ENCODE assay signal across 8 cellular contexts in the genomic region with DNA sequence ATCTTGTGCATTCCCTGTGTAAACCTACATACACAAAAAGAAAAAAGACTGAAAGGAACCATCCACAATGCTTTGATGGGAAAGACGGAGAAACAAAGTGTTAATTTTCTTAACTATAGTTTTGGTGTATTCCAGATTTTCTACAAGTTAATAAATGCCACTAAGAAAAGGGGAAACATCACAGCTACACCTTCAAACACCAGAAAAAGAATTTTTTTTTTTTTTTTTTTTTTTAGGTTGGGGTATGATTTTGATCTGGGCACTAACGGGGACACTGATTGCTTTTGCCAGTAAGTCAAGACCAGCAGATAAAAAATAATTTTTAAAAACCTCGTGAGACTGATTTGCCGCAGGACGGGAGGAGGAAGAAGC. TPM values are rescaled to one million over a fixed set of nuclear protein-coding genes. Genes with fewer than 3 reads are reported as not detected.
DNase-seq lines count a peak whose midpoint lies in the region; ATAC-seq, FAIRE-seq and TF ChIP-seq lines count a peak whose summit lies in the region.

No MANE protein-coding gene starts in this region.

- TF ChIP-seq CTCF in Caco-2 (IDR thresholded peaks at IDR 0.05; ENCODE audit: insufficient read depth in 1 of 2, low read depth in 1 of 2, low read length in 1 of 2, severe bottlenecking in 1 of 2, unreplicated experiment in 1 of 2): no peak
- TF ChIP-seq CTCF in OCI-LY3 (IDR thresholded peaks at IDR 0.05; ENCODE audit: low read depth, low read length): no peak
- TF ChIP-seq CTCF in endothelial cell of umbilical vein (IDR thresholded peaks at IDR 0.05; ENCODE audit: extremely low read depth in 1 of 2, insufficient read depth in 1 of 2, low read depth in 1 of 2, low read length in 2 of 2): no peak
- no peak for TF ChIP-seq CTCF in ovary (IDR thresholded peaks at IDR 0.05)

- peak overlapping the region; percentile 99 for H3K27ac Mint-ChIP-seq in Caco-2 (ENCODE audit: unreplicated experiment)

- intact Hi-C loops in Caco-2 (cut with micrococcal nuclease; ENCODE audit: unreplicated experiment) (loop anchor here (1.0 kb wide), 1 partner anchor 12 kb away; a partner anchor contains a TSS), endothelial cell of umbilical vein (cut with micrococcal nuclease) (loop anchor here (1.0 to 5.0 kb wide), 2 partner anchors 12 to 589 kb away; a partner anchor contains a TSS), ovary (cut with DNase I) (no loop called here)

- H3K9me3 ChIP-seq in Caco-2 (no peaks in the 10 kb centered on the region), OCI-LY3 (ENCODE audit: insufficient read depth, low read length) (no peaks in the 10 kb centered on the region), endothelial cell of umbilical vein (replicated peaks; ENCODE audit: control insufficient read depth, insufficient read depth, low read length) (no peaks in the 10 kb centered on the region), ovary (no peaks in the 10 kb centered on the region)

- WGBS in ovary, 3 donors: 17 to 19% (median 19%) methylated on average over 5 of the region's 5 CpGs

- no TSS peak for BruUV-seq in Caco-2 (replicated peaks; lab: Mats Ljungman, UMichigan)
- BruUV-seq in endothelial cell of umbilical vein (replicated peaks; lab: Mats Ljungman, UMichigan): no TSS peak

- TF ChIP-seq EP300 in ovary (IDR thresholded peaks at IDR 0.05): no peak

- ATAC-seq in HG03095 (IDR thresholded peaks at IDR 0.05; ENCODE audit: unreplicated experiment) (no peak), HG02870 (IDR thresholded peaks at IDR 0.05; ENCODE audit: unreplicated experiment) (no peak)

- H4K20me1 ChIP-seq in OCI-LY3 (ENCODE audit: insufficient read depth, low read length): no peaks in the 10 kb centered on the region
- no peaks in the 10 kb centered on the region for H4K20me1 ChIP-seq in endothelial cell of umbilical vein (replicated peaks; ENCODE audit: control insufficient read depth, extremely low read depth, insufficient read depth, low read length)

- dilution Hi-C loops in endothelial cell of umbilical vein (cut with MboI; ENCODE audit: extremely low pct_ligation_motif_present, low sequenced_read_pairs): no loop called here

- H3K36me3 Mint-ChIP-seq in Caco-2 (ENCODE audit: insufficient read depth, unreplicated experiment): peaks cover 19% of the 10 kb centered on the region

- no peaks in the 10 kb centered on the region for H3K27me3 ChIP-seq in Caco-2 (replicated peaks; ENCODE audit: control insufficient read depth, insufficient read depth, low read length)
- no peaks in the 10 kb centered on the region for H3K27me3 ChIP-seq in OCI-LY3 (ENCODE audit: low read depth, low read length)
- no peaks in the 10 kb centered on the region for H3K27me3 ChIP-seq in endothelial cell of umbilical vein (ENCODE audit: control insufficient read depth in 2 of 2, insufficient read depth in 2 of 2, low read length in 2 of 2)
- no peaks in the 10 kb centered on the region for H3K27me3 ChIP-seq in ovary

- no peaks in the 10 kb centered on the region for H3K27me3 Mint-ChIP-seq in Caco-2 (ENCODE audit: insufficient read depth, unreplicated experiment)

- TF ChIP-seq POLR2A in endothelial cell of umbilical vein (IDR thresholded peaks at IDR 0.05; ENCODE audit: low read depth, low read length) (no peak), ovary (IDR thresholded peaks at IDR 0.05) (no peak)

- CTCF ChIA-PET in Caco-2 (lab: Charles Lee) (interaction anchor here (0.6 to 2.0 kb wide), 6 partner anchors 13 to 403 kb away, joined by 3 to 24 read pairs (median 7); a partner anchor contains a TSS), endothelial cell of umbilical vein (lab: Charles Lee) (interaction anchor here (0.6 to 2.6 kb wide), 8 partner anchors 9 to 402 kb away, joined by 3 to 24 read pairs (median 4); a partner anchor contains a TSS)

- peak overlapping the region; percentile 100 for H3K4me3 Mint-ChIP-seq in Caco-2 (ENCODE audit: unreplicated experiment)

- 0 out of 2 replicates have a peak overlapping the region, but pooled peaks have one; percentile 89 for H2AFZ ChIP-seq in OCI-LY3 (ENCODE audit: low read depth, low read length)
- peak overlapping the region; percentile 68 for H2AFZ ChIP-seq in endothelial cell of umbilical vein (ENCODE audit: low read depth, low read length)

- H3K4me3 ChIP-seq in Caco-2 (ENCODE audit: low read depth, low read length) (peak overlapping the region; percentile 84), OCI-LY3 (ENCODE audit: low read length) (peak overlapping the region; percentile 94), endothelial cell of umbilical vein (replicated peaks in 1 of 3; ENCODE audit: insufficient read depth in 1 of 3, low read depth in 1 of 3, low read length in 3 of 3) (peak overlapping the region in 2 of 3 experiments; percentile 65 to 79), ovary (peak overlapping the region; percentile 77)

- no peaks in the 10 kb centered on the region for H3K9me1 ChIP-seq in endothelial cell of umbilical vein (replicated peaks; ENCODE audit: control insufficient read depth, extremely low read depth, insufficient read depth, low read length)

- FAIRE-seq in endothelial cell of umbilical vein (lab: Jason Lieb, UNC): no peak

- H3K9me3 Mint-ChIP-seq in Caco-2 (ENCODE audit: unreplicated experiment): no peaks in the 10 kb centered on the region

- H3K27ac ChIP-seq in OCI-LY3 (ENCODE audit: low read length) (peak overlapping the region; percentile 88), endothelial cell of umbilical vein (ENCODE audit: insufficient read depth, low read depth, low read length) (no peak overlapping the region), ovary (peak overlapping the region in 1 of 2 donors; percentile 97)

- H3K79me2 ChIP-seq in OCI-LY3 (ENCODE audit: low read length): peaks cover 7% of the 10 kb centered on the region; the same call in 1 of the 2 replicates
- no peaks in the 10 kb centered on the region for H3K79me2 ChIP-seq in endothelial cell of umbilical vein (ENCODE audit: control insufficient read depth, insufficient read depth, low read length)

- H3K4me2 ChIP-seq in OCI-LY3 (ENCODE audit: low read length) (peak overlapping the region; percentile 92), endothelial cell of umbilical vein (ENCODE audit: insufficient read depth, low read length) (peak overlapping the region; percentile 60)

- peaks cover 10% of the 10 kb centered on the region for H3K4me1 Mint-ChIP-seq in Caco-2 (ENCODE audit: low read depth, unreplicated experiment)

- H3K4me1 ChIP-seq in Caco-2 (0 out of 2 replicates have a peak, but pooled peaks cover 4% of the 10 kb centered on the region), OCI-LY3 (ENCODE audit: low read length) (peaks cover 21% of the 10 kb centered on the region), endothelial cell of umbilical vein (ENCODE audit: control insufficient read depth, extremely low read depth, insufficient read depth, low read length) (no peaks in the 10 kb centered on the region), ovary (ENCODE audit: insufficient read depth) (no peaks in the 10 kb centered on the region)

- DNase-seq in Caco-2 (no peak), endothelial cell of umbilical vein (ENCODE audit: low read depth, low spot score) (no peak), ovary (no peak), middle frontal gyrus (ENCODE audit: extremely low spot score, low spot score) (no peak), ACHN (no peak)

- H3K36me3 ChIP-seq in Caco-2 (ENCODE audit: control insufficient read depth, insufficient read depth, low read length): no peaks in the 10 kb centered on the region
- peaks cover 8% of the 10 kb centered on the region for H3K36me3 ChIP-seq in OCI-LY3 (replicated peaks; ENCODE audit: low read depth, low read length)
- no peaks in the 10 kb centered on the region for H3K36me3 ChIP-seq in endothelial cell of umbilical vein (ENCODE audit: control insufficient read depth in 2 of 2, extremely low read depth in 1 of 2, insufficient read depth in 2 of 2, low read length in 2 of 2)
- no peaks in the 10 kb centered on the region for H3K36me3 ChIP-seq in ovary

- in situ Hi-C loops in ACHN (cut with HindIII; ENCODE audit: low pct_ligation_motif_present, low pct_unique_long_range_greater_than_20kb, low sequenced_read_pairs): no loop called here

- POLR2A ChIA-PET in Caco-2 (lab: Charles Lee) (interaction anchor here (0.6 to 1.4 kb wide), 4 partner anchors 12 to 270 kb away, joined by 3 to 11 read pairs (median 7); a partner anchor contains a TSS), endothelial cell of umbilical vein (lab: Charles Lee) (interaction anchor here (0.6 kb wide), 1 partner anchor 11 kb away, joined by 3 read pairs; no protein-coding TSS in a partner anchor)

- H3K9ac ChIP-seq in OCI-LY3 (ENCODE audit: low read length): peak overlapping the region; percentile 94
- H3K9ac ChIP-seq in endothelial cell of umbilical vein (replicated peaks; ENCODE audit: extremely low read depth, insufficient read depth, low read length): peak overlapping the region; percentile 61

RNA-seq across cellular contexts. Expression of a gene that starts 0.3 kb away (rescaled TPM):
- total RNA-seq in Caco-2 (2022) (19.8 and 22.9 TPM in 2 replicates), endothelial cell of umbilical vein (3.7 and 7.6 TPM in 2 replicates), ovary (10 to 100 TPM in 6 of 7 donors, 1 to 10 TPM in 1; 8.9 to 16.5 (median 14.3) TPM)
- polyA plus RNA-seq in endothelial cell of umbilical vein (2.9 and 4.4 TPM in 2 replicates), ovary (10 to 100 TPM; 11.4 to 23.6 TPM)
- polyA plus RNA-seq in endothelial cell of umbilical vein (2011; cell fraction: cytosol; rRNA removed): 6.4 and 6.7 TPM in 2 replicates
- 4.7 and 5.3 TPM in 2 replicates for polyA plus RNA-seq in endothelial cell of umbilical vein (2011; cell fraction: nucleus; rRNA removed)
- 6.7 and 6.8 TPM in 2 replicates for polyA plus RNA-seq in endothelial cell of umbilical vein (2012)
- polyA minus RNA-seq in endothelial cell of umbilical vein: 6.0 and 10.9 TPM in 2 replicates
- 15.1 TPM for polyA minus RNA-seq in endothelial cell of umbilical vein (2011; cell fraction: cytosol; rRNA and poly(A)+ RNA removed)
- 2.3 and 3.0 TPM in 2 replicates for polyA minus RNA-seq in endothelial cell of umbilical vein (2011; cell fraction: nucleus; rRNA and poly(A)+ RNA removed)

RNA-seq across cellular contexts. Expression of a gene that starts 12.6 kb away (rescaled TPM):
- 6.8 and 7.7 TPM in 2 replicates for total RNA-seq in Caco-2 (2022)
- 6.1 and 7.3 TPM in 2 replicates for total RNA-seq in endothelial cell of umbilical vein
- polyA plus RNA-seq in endothelial cell of umbilical vein: 2.5 and 3.5 TPM in 2 replicates
- 2.7 and 2.8 TPM in 2 replicates for polyA plus RNA-seq in endothelial cell of umbilical vein (2011; cell fraction: cytosol; rRNA removed)
- 5.0 and 9.2 TPM in 2 replicates for polyA plus RNA-seq in endothelial cell of umbilical vein (2011; cell fraction: nucleus; rRNA removed)
- polyA plus RNA-seq in endothelial cell of umbilical vein (2012): 3.8 and 4.6 TPM in 2 replicates
- polyA minus RNA-seq in endothelial cell of umbilical vein: 8.8 and 9.4 TPM in 2 replicates
- 4.6 TPM for polyA minus RNA-seq in endothelial cell of umbilical vein (2011; cell fraction: cytosol; rRNA and poly(A)+ RNA removed)
- 3.1 and 5.7 TPM in 2 replicates for polyA minus RNA-seq in endothelial cell of umbilical vein (2011; cell fraction: nucleus; rRNA and poly(A)+ RNA removed)
- total RNA-seq in ovary: 1 to 10 TPM; 2.4 to 6.0 (median 5.1) TPM
- polyA plus RNA-seq in ovary: 1 to 10 TPM; 2.9 to 5.5 TPM

RNA-seq across cellular contexts. Expression of a gene that starts 59.6 kb away (rescaled TPM):
- total RNA-seq in Caco-2 (2022) (not detected in 2 replicates), endothelial cell of umbilical vein (not detected in 2 replicates), ovary (not detected)
- polyA plus RNA-seq in endothelial cell of umbilical vein (not detected in 2 replicates), ovary (not detected)
- not detected in 2 replicates for polyA plus RNA-seq in endothelial cell of umbilical vein (2011; cell fraction: cytosol; rRNA removed)
- polyA plus RNA-seq in endothelial cell of umbilical vein (2011; cell fraction: nucleus; rRNA removed): not detected in 2 replicates
- not detected in 2 replicates for polyA plus RNA-seq in endothelial cell of umbilical vein (2012)
- polyA minus RNA-seq in endothelial cell of umbilical vein: not detected in 2 replicates
- not detected for polyA minus RNA-seq in endothelial cell of umbilical vein (2011; cell fraction: cytosol; rRNA and poly(A)+ RNA removed)
- not detected in 2 replicates for polyA minus RNA-seq in endothelial cell of umbilical vein (2011; cell fraction: nucleus; rRNA and poly(A)+ RNA removed)

Comparison
In these comparisons a context has a peak if more than half of its experiments do, and no peak if none do; other contexts are left out.
1. intact Hi-C loops: an anchor here in Caco-2 (1.0 kb wide) and endothelial cell of umbilical vein (1.0 to 5.0 kb wide); none called in ovary.